ENCODE assay signal across 9 cellular contexts in the genomic region with DNA sequence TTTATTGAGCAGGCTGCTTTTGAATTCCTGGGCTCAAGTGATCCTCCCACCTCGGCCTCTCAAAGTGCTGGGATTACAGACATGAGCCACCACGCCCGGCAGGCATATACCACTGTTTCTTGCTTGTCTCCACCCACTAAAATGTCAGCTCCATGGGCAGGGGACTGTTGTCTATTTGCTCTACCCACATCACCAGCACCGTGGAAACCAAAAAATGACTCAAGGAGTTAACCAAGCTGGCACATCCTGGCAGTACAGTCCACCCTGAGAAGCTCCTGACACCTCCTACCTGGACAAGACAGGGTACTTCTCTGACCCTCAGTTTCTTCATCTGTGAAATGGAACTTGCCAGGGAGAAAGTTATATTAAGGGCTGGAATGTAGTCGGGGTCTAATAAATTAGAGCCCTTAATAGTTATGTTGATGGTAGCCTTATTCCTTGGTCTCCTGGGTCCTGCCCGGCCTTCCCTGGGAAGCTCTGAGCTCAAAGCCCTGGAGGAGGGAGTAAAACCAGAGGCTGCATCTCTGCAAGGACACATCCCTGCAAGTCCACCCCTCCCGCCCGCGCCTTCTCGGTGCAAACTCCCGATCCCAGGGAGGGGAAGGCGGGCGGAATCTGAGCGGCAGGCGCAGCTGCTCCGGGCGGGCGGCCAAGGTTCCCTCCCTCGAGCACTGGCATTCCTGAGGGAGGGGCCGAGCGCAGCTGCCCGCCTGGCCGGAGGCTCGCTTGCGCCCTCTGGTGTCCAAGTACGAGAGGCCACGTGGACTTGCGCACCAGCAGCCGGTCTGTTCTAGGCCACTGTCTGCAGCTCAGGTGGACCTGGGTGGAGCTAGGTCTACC. TPM values are rescaled to one million over a fixed set of nuclear protein-coding genes. Genes with fewer than 3 reads are reported as not detected.
DNase-seq lines count a peak whose midpoint lies in the region; ATAC-seq and TF ChIP-seq lines count a peak whose summit lies in the region.
"Had no signal": no experiment of that assay in that cellular context is flagged by ENCODE, and none has a peak within 500 bp of the region (broad histone marks: within the 10 kb centered on the region; RNA-seq: fewer than 3 reads in every experiment).

No MANE protein-coding gene starts in this region.

- H3K4me3 ChIP-seq in coronary artery, result peak overlapping the region; percentile 23
- H3K4me3 ChIP-seq in left lung, result no peak overlapping the region

- TF ChIP-seq CTCF in coronary artery (IDR thresholded peaks at IDR 0.05) (peak; percentile 82), left lung (IDR thresholded peaks at IDR 0.05) (peak; percentile 85 to 87)

- no peaks in the 10 kb centered on the region for H3K36me3 ChIP-seq in left lung

- ATAC-seq in HG03159 (IDR thresholded peaks at IDR 0.05; ENCODE audit: unreplicated experiment) (peak; percentile 70), left lung (peak; percentile 100), GM19397 (IDR thresholded peaks at IDR 0.05; ENCODE audit: unreplicated experiment) (no peak)

- H3K9me3 ChIP-seq in left lung, result no peaks in the 10 kb centered on the region

- H3K4me1 ChIP-seq in left lung, result peaks cover 0 to 5% of the 10 kb centered on the region in 2 donors

- intact Hi-C loops in activated CD4-positive, alpha-beta T cell treated with anti-CD3 and anti-CD28 coated beads, Interleukin-2, amount 10 ng/mL, durations not matched to agents 24 days and 14 days (cut with micrococcal nuclease), result loop anchor here (1.0 to 5.0 kb wide), 2 partner anchors 93 to 890 kb away; no protein-coding TSS in a partner anchor
- intact Hi-C loops in left lung (cut with DNase I), result no loop called here

- H3K27me3 Mint-ChIP-seq in activated CD4-positive, alpha-beta T cell treated with anti-CD3 and anti-CD28 coated beads, Interleukin-2, amount 10 ng/mL, durations not matched to agents 24 days and 14 days, result peaks cover 14% of the 10 kb centered on the region

- H3K36me3 Mint-ChIP-seq in activated CD4-positive, alpha-beta T cell treated with anti-CD3 and anti-CD28 coated beads, Interleukin-2, amount 10 ng/mL, durations not matched to agents 24 days and 14 days (ENCODE audit: low read depth), result no peaks in the 10 kb centered on the region

- no peak overlapping the region for H3K27ac Mint-ChIP-seq in activated CD4-positive, alpha-beta T cell treated with anti-CD3 and anti-CD28 coated beads, Interleukin-2, amount 10 ng/mL, durations not matched to agents 24 days and 14 days
- H3K27ac Mint-ChIP-seq: dendritic cell treated with granulocyte-macrophage colony-stimulating factor and Interleukin-4, amounts not matched to agents 40 ng/mL and 50 ng/mL, for 4 days had no signal

- peak; percentile 98 for DNase-seq in DMS 273 (lab: John Stamatoyannopoulos, UW; ENCODE audit: unreplicated experiment)
- peak; percentile 85 to 92 for DNase-seq in NCI-H524 (lab: John Stamatoyannopoulos, UW)
- peak; percentile 93 for DNase-seq in activated CD4-positive, alpha-beta T cell treated with anti-CD3 and anti-CD28 coated beads, Interleukin-2, amount 10 ng/mL, durations not matched to agents 24 days and 14 days
- DNase-seq in coronary artery (ENCODE audit: low spot score), result peak; percentile 95
- peak; percentile 92 to 98 for DNase-seq in left lung
- peak; percentile 86 for DNase-seq in stimulated activated CD4-positive, alpha-beta T cell treated with anti-CD3 and anti-CD28 coated beads, Interleukin-4, amount 100 ng/mL, for 24 hours

- H3K27me3 ChIP-seq in left lung, result peaks cover 0 to 56% of the 10 kb centered on the region in 2 donors

- peaks cover 3% of the 10 kb centered on the region for H3K4me1 Mint-ChIP-seq in activated CD4-positive, alpha-beta T cell treated with anti-CD3 and anti-CD28 coated beads, Interleukin-2, amount 10 ng/mL, durations not matched to agents 24 days and 14 days

- no peaks in the 10 kb centered on the region for H3K9me3 Mint-ChIP-seq in activated CD4-positive, alpha-beta T cell treated with anti-CD3 and anti-CD28 coated beads, Interleukin-2, amount 10 ng/mL, durations not matched to agents 24 days and 14 days
- H3K9me3 Mint-ChIP-seq: dendritic cell treated with granulocyte-macrophage colony-stimulating factor and Interleukin-4, amounts not matched to agents 40 ng/mL and 50 ng/mL, for 4 days had no signal

- no peak overlapping the region for H3K4me3 Mint-ChIP-seq in activated CD4-positive, alpha-beta T cell treated with anti-CD3 and anti-CD28 coated beads, Interleukin-2, amount 10 ng/mL, durations not matched to agents 24 days and 14 days
- H3K4me3 Mint-ChIP-seq: dendritic cell treated with granulocyte-macrophage colony-stimulating factor and Interleukin-4, amounts not matched to agents 40 ng/mL and 50 ng/mL, for 4 days had no signal

- H3K27ac ChIP-seq in coronary artery, result no peak overlapping the region
- no peak overlapping the region for H3K27ac ChIP-seq in left lung

RNA-seq across cellular contexts. Expression of a gene that starts 14.1 kb away (rescaled TPM):
- total RNA-seq in activated CD4-positive, alpha-beta T cell treated with anti-CD3 and anti-CD28 coated beads, Interleukin-2, amount 10 ng/mL, durations not matched to agents 24 days and 14 days, result not detected in 2 replicates
- total RNA-seq in left lung, result not detected

RNA-seq across cellular contexts. Expression of a gene that starts 17.1 kb away (rescaled TPM):
- total RNA-seq in activated CD4-positive, alpha-beta T cell treated with anti-CD3 and anti-CD28 coated beads, Interleukin-2, amount 10 ng/mL, durations not matched to agents 24 days and 14 days, result 0.59 and 0.63 TPM in 2 replicates
- 10 to 100 TPM; 15.9 to 21.9 TPM for total RNA-seq in left lung

RNA-seq across cellular contexts. Expression of a gene that starts 58.7 kb away (rescaled TPM):
- 56.0 and 60.5 TPM in 2 replicates for total RNA-seq in activated CD4-positive, alpha-beta T cell treated with anti-CD3 and anti-CD28 coated beads, Interleukin-2, amount 10 ng/mL, durations not matched to agents 24 days and 14 days
- 10 to 100 TPM; 30.9 to 38.8 TPM for total RNA-seq in left lung

Comparison
In these comparisons a context has a peak if more than half of its experiments do, and no peak if none do; other contexts are left out.
1. RNA of a gene that starts 17.1 kb away (total RNA-seq): 15.9 to 21.9 TPM in left lung; 0.59 to 0.63 TPM in activated CD4-positive, alpha-beta T cell treated with anti-CD3 and anti-CD28 coated beads, Interleukin-2, amount 10 ng/mL, durations not matched to agents 24 days and 14 days; every median in the first group is over 10 times any median in the second.
2. Peak in every context shown above with its lines, with median percentiles within 50 percentile points of each other: DNase-seq.